ENCODE assay signal across 9 cellular contexts in the genomic region with DNA sequence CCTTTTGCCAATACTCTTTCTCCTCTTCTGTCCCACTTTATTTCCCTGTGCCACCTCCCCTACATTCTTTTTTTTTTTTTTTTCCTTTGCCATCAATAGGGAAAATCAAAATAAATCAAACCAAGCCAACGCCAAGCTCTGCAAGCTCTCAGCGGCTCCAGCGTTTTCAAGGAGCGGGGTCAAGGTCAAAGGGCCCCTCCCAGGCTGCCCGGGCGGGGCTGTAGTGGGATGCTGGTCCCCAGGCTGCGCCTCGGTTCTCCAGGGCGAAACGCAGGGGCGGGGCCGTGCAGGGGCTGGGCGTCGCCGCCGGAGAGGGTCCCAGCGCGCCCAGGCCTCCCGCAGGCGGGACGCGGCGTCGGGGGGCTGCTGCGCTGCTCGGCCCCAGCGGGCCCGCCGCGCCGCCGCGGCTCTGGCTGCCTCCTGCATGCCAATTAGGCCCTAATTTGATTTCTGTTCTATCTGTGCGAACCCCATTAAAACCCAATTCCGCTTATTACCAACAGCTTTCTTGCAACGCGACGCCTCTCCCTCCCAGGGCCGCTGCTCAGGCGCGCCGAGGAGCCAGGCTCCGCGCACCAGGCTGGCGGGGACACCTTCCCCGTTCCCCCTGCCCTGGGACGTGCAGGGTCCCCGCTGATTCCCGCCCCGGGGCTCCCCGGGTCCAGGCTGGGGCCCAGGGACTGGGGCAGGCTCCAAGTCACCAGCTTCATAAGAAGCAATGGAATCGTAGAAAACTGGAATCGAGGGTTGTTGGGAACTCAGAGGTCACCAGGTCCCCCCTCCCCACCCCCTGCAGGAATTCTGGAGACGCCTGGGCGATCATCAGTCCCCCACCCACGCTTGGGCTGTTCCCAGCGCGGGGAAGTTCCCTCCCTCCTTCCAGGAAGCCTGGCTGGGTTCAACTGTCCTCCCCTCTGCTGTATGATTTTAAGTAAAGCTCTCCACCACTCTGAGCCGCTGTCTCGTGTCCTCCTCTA. TPM values are rescaled to one million over a fixed set of nuclear protein-coding genes. Genes with fewer than 3 reads are reported as not detected.
A peak's percentile ranks its signal among the peaks of the same experiment; 100 is the strongest.
DNase-seq lines count a peak whose midpoint lies in the region; ATAC-seq and TF ChIP-seq lines count a peak whose summit lies in the region.
"Had no signal": no experiment of that assay in that cellular context is flagged by ENCODE, and none has a peak within 500 bp of the region (broad histone marks: within the 10 kb centered on the region; RNA-seq: fewer than 3 reads in every experiment).

No MANE protein-coding gene starts in this region.

- no peak for TF ChIP-seq CTCF in transverse colon (IDR thresholded peaks at IDR 0.05)

- 3% methylated on average over 60 of the region's 60 CpGs for WGBS in ectodermal cell, 2 experiments
- WGBS in transverse colon (ENCODE audit: low coverage in 1 of 2), 2 donors = 9% methylated on average over 38 of the region's 60 CpGs; no CpG with 5 or more reads in 1 of the 2 donors

- DNase-seq in G401 (ENCODE audit: low spot score) = peak; percentile 40
- no peak for DNase-seq in NT2/D1 (ENCODE audit: low read depth, low spot score)
- DNase-seq in transverse colon = peak; percentile 39
- no peak for DNase-seq in ureter (ENCODE audit: low spot score)

- TF ChIP-seq EP300 in transverse colon (IDR thresholded peaks at IDR 0.05; ENCODE audit: low read depth) = no peak

- H3K36me3 ChIP-seq in NT2/D1 (ENCODE audit: insufficient read depth, insufficient read length, low read length) (no peaks in the 10 kb centered on the region), ectodermal cell (ENCODE audit: control insufficient read depth, insufficient read depth, low read length) (no peaks in the 10 kb centered on the region), mucosa of rectum (ENCODE audit: control insufficient read depth in 2 of 2, insufficient read depth in 2 of 2, low read length in 2 of 2) (no peaks in the 10 kb centered on the region), transverse colon (no peaks in the 10 kb centered on the region)

- no peak for TF ChIP-seq POLR2A in transverse colon (IDR thresholded peaks at IDR 0.05)

- H3K9ac ChIP-seq in NT2/D1 (ENCODE audit: insufficient read length, low read depth) (peak overlapping the region; percentile 92), mucosa of rectum (ENCODE audit: low read depth in 1 of 2, low read length in 2 of 2) (peak overlapping the region in 1 of 2 donors; percentile 54)
- H3K9ac ChIP-seq: KMS-11 had no signal

- H3K27me3 ChIP-seq in NT2/D1 (ENCODE audit: insufficient read depth, insufficient read length) (no peaks in the 10 kb centered on the region), ectodermal cell (ENCODE audit: control insufficient read depth, insufficient read depth, low read length, poor library complexity, severe bottlenecking) (peaks cover 5% of the 10 kb centered on the region), mucosa of rectum (ENCODE audit: control insufficient read depth in 2 of 2, insufficient read depth in 2 of 2, low read length in 2 of 2) (no peaks in the 10 kb centered on the region), transverse colon (peaks cover 5% of the 10 kb centered on the region)

- H3K4me3 ChIP-seq in NT2/D1 (ENCODE audit: insufficient read length, low read depth) (peak overlapping the region; percentile 69), ectodermal cell (ENCODE audit: insufficient read depth, low read depth, low read length) (peak overlapping the region; percentile 54), mucosa of rectum (ENCODE audit: low read length in 2 of 2) (peak overlapping the region; percentile 54 to 70), transverse colon (peak overlapping the region; percentile 5 to 50 (median 24))

- intact Hi-C loops in transverse colon (cut with DNase I; ENCODE audit: low total_unique reads) = no loop called here

- H3K27ac ChIP-seq in ectodermal cell (ENCODE audit: insufficient read depth, low read depth, low read length, poor library complexity, severe bottlenecking) (no peak overlapping the region), mucosa of rectum (ENCODE audit: low read depth in 2 of 2, low read length in 2 of 2) (peak overlapping the region; percentile 55 to 65), transverse colon (peak overlapping the region; percentile 46 to 74 (median 69))
- H3K27ac ChIP-seq: KMS-11 had no signal

- ATAC-seq in GM21786 (IDR thresholded peaks at IDR 0.05; ENCODE audit: unreplicated experiment) (no peak), HG02759 (IDR thresholded peaks at IDR 0.05; ENCODE audit: unreplicated experiment) (no peak)

- H3K9me3 ChIP-seq in NT2/D1 (ENCODE audit: insufficient read depth, low read length) = no peaks in the 10 kb centered on the region
- H3K9me3 ChIP-seq in ectodermal cell (ENCODE audit: control insufficient read depth, low read length) = no peaks in the 10 kb centered on the region
- no peaks in the 10 kb centered on the region for H3K9me3 ChIP-seq in mucosa of rectum (ENCODE audit: control insufficient read depth in 2 of 2, low read length in 2 of 2)
- no peaks in the 10 kb centered on the region for H3K9me3 ChIP-seq in transverse colon

- H3K4me1 ChIP-seq in NT2/D1 (ENCODE audit: insufficient read depth, insufficient read length) = peaks cover 5% of the 10 kb centered on the region
- H3K4me1 ChIP-seq in ectodermal cell (ENCODE audit: control insufficient read depth, insufficient read depth, low read length) = peaks cover 10% of the 10 kb centered on the region
- peaks cover 3 to 9% of the 10 kb centered on the region in 2 donors for H3K4me1 ChIP-seq in mucosa of rectum (ENCODE audit: control insufficient read depth in 2 of 2, insufficient read depth in 2 of 2, low read length in 2 of 2)
- peaks cover 3 to 15% (median 9%) of the 10 kb centered on the region in 4 donors for H3K4me1 ChIP-seq in transverse colon

- in situ Hi-C loops in G401 (cut with HindIII; ENCODE audit: low sequenced_read_pairs) (no loop called here), transverse colon (cut with MboI; ENCODE audit: low pct_ligation_motif_present in 1 of 4, low pct_unique_long_range_greater_than_20kb in 1 of 4, low sequenced_read_pairs in 3 of 4) (no loop called here)

RNA-seq across cellular contexts. Expression of gene MAP1LC3B2, which starts 50.7 kb away (rescaled TPM):
- 0.34 TPM in 1 of 2 replicates, not detected in the other for total RNA-seq in G401 (2014; rRNA removed; shearing (Covaris generic))
- 4.1 TPM for polyA plus RNA-seq in ectodermal cell (2013, experiment 1 of 4)
- 5.0 TPM for polyA plus RNA-seq in ectodermal cell (2013, experiment 2 of 4)
- 2.9 TPM for polyA plus RNA-seq in ectodermal cell (2013, experiment 3 of 4)
- 5.8 TPM for polyA plus RNA-seq in ectodermal cell (2013, experiment 4 of 4)
- total RNA-seq in transverse colon = 1 to 10 TPM in 2 of 4 donors, not detected in 2; 1.1 to 2.5 TPM
- total RNA-seq in ureter = not detected

Comparison
In these comparisons a context has a peak if more than half of its experiments do, and no peak if none do; other contexts are left out.
1. DNase-seq: peak in G401 (single experiment) and transverse colon (single experiment); none in NT2/D1 (single experiment) and ureter (single experiment).
2. Peak in every context shown above with its lines, with median percentiles within 50 percentile points of each other: H3K4me3 ChIP-seq.